ENCODE assay signal across 10 cellular contexts in genomic region chr11:72703281-72704008, GRCh38. TPM values are rescaled to one million over a fixed set of nuclear protein-coding genes. Genes with fewer than 3 reads are reported as not detected.
A peak's percentile ranks its signal among the peaks of the same experiment; 100 is the strongest.
DNase-seq lines count a peak whose midpoint lies in the region; TF ChIP-seq lines count a peak whose summit lies in the region.
"Had no signal": no experiment of that assay in that cellular context is flagged by ENCODE, and none has a peak within 500 bp of the region (broad histone marks: within the 10 kb centered on the region; RNA-seq: fewer than 3 reads in every experiment).

No MANE protein-coding gene starts in this region.

- H3K27ac ChIP-seq in vagina = peak overlapping the region; percentile 81

- CTCF ChIA-PET in MCF 10A (lab: Yijun Ruan, JAX) = interaction anchor here (1.1 kb wide), 1 partner anchor 8 kb away, joined by 3 read pairs; no protein-coding TSS in a partner anchor

- POLR2A ChIA-PET in MCF 10A (lab: Yijun Ruan, JAX) = no interaction called here

- peak; percentile 81 to 88 for DNase-seq in T47D (ENCODE audit: low read depth in 1 of 2, low spot score in 1 of 2)
- no peak for DNase-seq in MCF 10A (ENCODE audit: unreplicated experiment)
- peak; percentile 79 for DNase-seq in fibroblast of pulmonary artery (ENCODE audit: low read depth)
- DNase-seq in myocyte (ENCODE audit: low read depth) = peak; percentile 87
- no peak for DNase-seq in vagina (ENCODE audit: extremely low spot score in 2 of 2)
- DNase-seq in stimulated activated CD4-positive, alpha-beta T cell treated with anti-CD3 and anti-CD28 coated beads, Interleukin-4, amount 100 ng/mL, for 24 hours = no peak
- no peak for DNase-seq in activated T-cell treated with anti-CD3 and anti-CD28 coated beads, Interleukin-2, amount 50 U/mL, for 24 hours
- DNase-seq in cerebellar cortex (ENCODE audit: low spot score) = no peak
- DNase-seq: activated effector memory CD4-positive, alpha-beta T cell treated with anti-CD3 and anti-CD28 coated beads, Interleukin-2, amount 50 U/mL, for 16 hours; T1000 had no signal

- in situ Hi-C loops in T47D (cut with HindIII; ENCODE audit: low pct_unique_long_range_greater_than_20kb, low sequenced_read_pairs) = no loop called here

- H3K4me1 Mint-ChIP-seq in MCF 10A (ENCODE audit: insufficient read depth, unreplicated experiment) = no peaks in the 10 kb centered on the region
- H3K4me1 Mint-ChIP-seq in activated T-cell treated with anti-CD3 and anti-CD28 coated beads, Interleukin-2, amount 50 U/mL, for 24 hours (ENCODE audit: low read depth) = no peaks in the 10 kb centered on the region

- no peak overlapping the region for H3K27ac Mint-ChIP-seq in MCF 10A (ENCODE audit: low read depth, unreplicated experiment)
- no peak overlapping the region for H3K27ac Mint-ChIP-seq in activated T-cell treated with anti-CD3 and anti-CD28 coated beads, Interleukin-2, amount 50 U/mL, for 24 hours

- TF ChIP-seq POLR2A in vagina (IDR thresholded peaks at IDR 0.05) = no peak

- no peaks in the 10 kb centered on the region for H3K27me3 ChIP-seq in vagina

- peaks cover 57% of the 10 kb centered on the region for H3K36me3 Mint-ChIP-seq in MCF 10A (ENCODE audit: insufficient read depth, unreplicated experiment)
- peaks cover 93% of the 10 kb centered on the region for H3K36me3 Mint-ChIP-seq in activated T-cell treated with anti-CD3 and anti-CD28 coated beads, Interleukin-2, amount 50 U/mL, for 24 hours (ENCODE audit: low read depth)

- peaks cover 40% of the 10 kb centered on the region for H3K4me1 ChIP-seq in vagina

- no peak overlapping the region for H3K4me3 Mint-ChIP-seq in MCF 10A (ENCODE audit: unreplicated experiment)
- no peak overlapping the region for H3K4me3 Mint-ChIP-seq in activated T-cell treated with anti-CD3 and anti-CD28 coated beads, Interleukin-2, amount 50 U/mL, for 24 hours

- TF ChIP-seq CTCF in MCF 10A (IDR thresholded peaks at IDR 0.05; ENCODE audit: unreplicated experiment) (no peak), fibroblast of pulmonary artery (IDR thresholded peaks at IDR 0.05; ENCODE audit: low read length, missing control alignments) (no peak), vagina (IDR thresholded peaks at IDR 0.05) (no peak)

- peaks cover 0 to 64% of the 10 kb centered on the region in 2 donors for H3K36me3 ChIP-seq in vagina

- H3K27me3 Mint-ChIP-seq in MCF 10A (ENCODE audit: insufficient read depth, unreplicated experiment) = no peaks in the 10 kb centered on the region
- H3K27me3 Mint-ChIP-seq in activated T-cell treated with anti-CD3 and anti-CD28 coated beads, Interleukin-2, amount 50 U/mL, for 24 hours = no peaks in the 10 kb centered on the region

- H3K4me3 ChIP-seq in fibroblast of pulmonary artery (replicated peaks; ENCODE audit: low read depth, low read length) = no peak overlapping the region
- peak overlapping the region in 1 of 2 donors; percentile 31 for H3K4me3 ChIP-seq in vagina

- BruUV-seq in MCF 10A (replicated peaks; lab: Mats Ljungman, UMichigan) = no TSS peak

- no peaks in the 10 kb centered on the region for H3K9me3 ChIP-seq in vagina

- intact Hi-C loops in MCF 10A (cut with micrococcal nuclease) (no loop called here), vagina (cut with DNase I) (no loop called here)

- no peaks in the 10 kb centered on the region for H3K9me3 Mint-ChIP-seq in MCF 10A (ENCODE audit: unreplicated experiment)
- no peaks in the 10 kb centered on the region for H3K9me3 Mint-ChIP-seq in activated T-cell treated with anti-CD3 and anti-CD28 coated beads, Interleukin-2, amount 50 U/mL, for 24 hours

RNA-seq across cellular contexts. Expression of gene PDE2A, which starts 29.2 kb away (rescaled TPM):
- 1.9 and 3.3 TPM in 2 replicates for total RNA-seq in MCF 10A (2022)
- total RNA-seq in myocyte = 18.6 and 35.3 TPM in 2 replicates
- 4.5 TPM for polyA plus RNA-seq in myocyte (2012)
- 57.0 TPM for total RNA-seq in vagina

RNA-seq across cellular contexts. Expression of gene ARAP1, which starts 48.8 kb away (rescaled TPM):
- total RNA-seq in MCF 10A (2022) (47.0 and 47.6 TPM in 2 replicates), myocyte (52.2 and 62.2 TPM in 2 replicates), vagina (59.2 TPM)
- polyA plus RNA-seq in myocyte (2012) = 59.3 TPM

Comparison
In these comparisons a context has a peak if more than half of its experiments do, and no peak if none do; other contexts are left out.
1. DNase-seq: peak in T47D (2 of 2), fibroblast of pulmonary artery (single experiment) and myocyte (single experiment); none in MCF 10A (single experiment), vagina (0 of 2), stimulated activated CD4-positive, alpha-beta T cell treated with anti-CD3 and anti-CD28 coated beads, Interleukin-4, amount 100 ng/mL, for 24 hours (single experiment), activated T-cell treated with anti-CD3 and anti-CD28 coated beads, Interleukin-2, amount 50 U/mL, for 24 hours (single experiment) and cerebellar cortex (single experiment).